In genomic region chr1:84078824-84079167, GRCh38 we compare ENCODE assay signal across 8 cellular contexts.
A peak's percentile ranks its signal among the peaks of the same experiment; 100 is the strongest.
DNase-seq lines count a peak whose midpoint lies in the region; ATAC-seq and TF ChIP-seq lines count a peak whose summit lies in the region.

No MANE protein-coding gene starts in this region.

- BruUV-seq in MCF 10A (replicated peaks; lab: Mats Ljungman, UMichigan): no TSS peak

- peaks cover 11% of the 10 kb centered on the region for H3K4me1 Mint-ChIP-seq in MCF 10A (ENCODE audit: insufficient read depth, unreplicated experiment)

- ATAC-seq in Right ventricle myocardium inferior (no peak), sciatic nerve (no peak)

- CTCF ChIA-PET in MCF 10A (lab: Yijun Ruan, JAX): interaction anchor here (1.0 to 1.6 kb wide), 2 partner anchors 79 to 354 kb away, joined by 3 to 5 read pairs; partner anchors contain the start of gene TTLL7

- H3K27me3 ChIP-seq in right atrium auricular region (no peaks in the 10 kb centered on the region), mononuclear cell (ENCODE audit: insufficient read depth, low read length) (no peaks in the 10 kb centered on the region)

- peak overlapping the region; percentile 67 for H3K27ac Mint-ChIP-seq in MCF 10A (ENCODE audit: low read depth, unreplicated experiment)

- POLR2A ChIA-PET in MCF 10A (lab: Yijun Ruan, JAX): interaction anchor here (0.7 to 3.5 kb wide), 5 partner anchors 9 to 29 kb away, joined by 3 to 19 read pairs (median 7); no protein-coding TSS in a partner anchor

- H3K27ac ChIP-seq in right atrium auricular region: peak overlapping the region; percentile 92 to 95

- H3K9me3 ChIP-seq in right atrium auricular region: no peaks in the 10 kb centered on the region
- no peaks in the 10 kb centered on the region for H3K9me3 ChIP-seq in mononuclear cell (ENCODE audit: low read depth, low read length)

- intact Hi-C loops in Right ventricle myocardium inferior (cut with DNase I) (no loop called here), MCF 10A (cut with micrococcal nuclease) (loop anchor here (2.0 kb wide), 1 partner anchor 44 kb away; no protein-coding TSS in a partner anchor), sciatic nerve (cut with DNase I) (no loop called here)

- no peaks in the 10 kb centered on the region for H3K9me3 Mint-ChIP-seq in MCF 10A (ENCODE audit: unreplicated experiment)

- no peaks in the 10 kb centered on the region for H3K27me3 Mint-ChIP-seq in MCF 10A (ENCODE audit: insufficient read depth, unreplicated experiment)

- H3K4me3 ChIP-seq in right atrium auricular region (peak overlapping the region; percentile 79 to 86), mononuclear cell (ENCODE audit: low read length) (peak overlapping the region; percentile 55)

- H3K36me3 Mint-ChIP-seq in MCF 10A (ENCODE audit: insufficient read depth, unreplicated experiment): peaks cover 5% of the 10 kb centered on the region

- no peaks in the 10 kb centered on the region for H3K36me3 ChIP-seq in right atrium auricular region

- H3K4me1 ChIP-seq in right atrium auricular region (peaks cover 0 to 6% of the 10 kb centered on the region in 2 donors), mononuclear cell (ENCODE audit: insufficient read depth, low read length) (peaks cover 10% of the 10 kb centered on the region)

- no peak for TF ChIP-seq CTCF in right atrium auricular region (IDR thresholded peaks at IDR 0.05)
- TF ChIP-seq CTCF in MCF 10A (IDR thresholded peaks at IDR 0.05; ENCODE audit: unreplicated experiment): no peak

- DNase-seq in right atrium auricular region (ENCODE audit: low spot score): no peak
- DNase-seq in Right ventricle myocardium inferior (ENCODE audit: missing footprints): no peak
- DNase-seq in MCF 10A (ENCODE audit: unreplicated experiment): peak; percentile 13
- no peak for DNase-seq in NCI-H1930 (lab: John Stamatoyannopoulos, UW)
- no peak for DNase-seq in activated effector memory CD4-positive, alpha-beta T cell treated with anti-CD3 and anti-CD28 coated beads, Interleukin-2, amount 50 U/mL, for 16 hours
- no peak for DNase-seq in sciatic nerve (ENCODE audit: low spot score)
- no peak for DNase-seq in NCI-H187 (lab: John Stamatoyannopoulos, UW)

- peak overlapping the region; percentile 86 for H3K4me3 Mint-ChIP-seq in MCF 10A (ENCODE audit: unreplicated experiment)
